Comparison of ENCODE assay signal across 8 cellular contexts in the genomic region with DNA sequence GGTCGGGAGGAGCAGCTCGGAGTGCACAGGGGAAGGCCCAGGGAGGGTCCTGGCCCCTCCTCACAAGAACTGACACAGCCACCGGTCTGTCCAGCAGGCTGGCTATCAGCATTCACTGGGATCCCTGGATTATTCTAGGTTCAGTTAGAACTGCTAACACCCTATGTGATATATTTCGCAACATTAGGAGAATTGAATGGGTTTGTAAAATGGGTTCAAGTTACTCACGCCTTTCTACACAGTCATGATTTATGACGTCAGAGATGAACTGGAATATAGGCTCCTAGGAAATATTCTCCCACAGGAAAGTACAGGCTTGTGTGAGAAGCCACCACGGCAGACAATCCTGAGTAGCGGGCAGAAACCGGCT. TPM values are rescaled to one million over a fixed set of nuclear protein-coding genes. Genes with fewer than 3 reads are reported as not detected.
DNase-seq lines count a peak whose midpoint lies in the region; ATAC-seq and TF ChIP-seq lines count a peak whose summit lies in the region.

No MANE protein-coding gene starts in this region.

- H3K36me3 Mint-ChIP-seq in CD4-positive, CD25-positive, alpha-beta regulatory T cell, result no peaks in the 10 kb centered on the region
- H3K36me3 Mint-ChIP-seq in central memory CD8-positive, alpha-beta T cell (ENCODE audit: insufficient read depth), result peaks cover 16% of the 10 kb centered on the region
- H3K36me3 Mint-ChIP-seq in nephron (ENCODE audit: low read depth), result no peaks in the 10 kb centered on the region

- no peak overlapping the region for H3K4me3 ChIP-seq in CD4-positive, CD25-positive, alpha-beta regulatory T cell (ENCODE audit: low read depth, low read length)

- H3K27me3 ChIP-seq in CD4-positive, CD25-positive, alpha-beta regulatory T cell (ENCODE audit: control insufficient read depth, insufficient read depth, low read length), result peaks cover 40% of the 10 kb centered on the region

- TF ChIP-seq CTCF in nephron (IDR thresholded peaks at IDR 0.05; ENCODE audit: unreplicated experiment in 3 of 3), result no peak

- H3K4me3 Mint-ChIP-seq in CD4-positive, CD25-positive, alpha-beta regulatory T cell, result peak overlapping the region; percentile 71 to 79 (median 78)
- H3K4me3 Mint-ChIP-seq in central memory CD8-positive, alpha-beta T cell, result peak overlapping the region; percentile 85
- peak overlapping the region; percentile 96 to 98 (median 96) for H3K4me3 Mint-ChIP-seq in nephron

- H3K4me1 Mint-ChIP-seq in CD4-positive, CD25-positive, alpha-beta regulatory T cell, result peaks cover 0 to 11% (median 2%) of the 10 kb centered on the region in 4 donors
- H3K4me1 Mint-ChIP-seq in central memory CD8-positive, alpha-beta T cell, result peaks cover 16% of the 10 kb centered on the region
- peaks cover 15% of the 10 kb centered on the region for H3K4me1 Mint-ChIP-seq in nephron

- H3K9me3 Mint-ChIP-seq in CD4-positive, CD25-positive, alpha-beta regulatory T cell, result peaks cover 0 to 4% (median 0%) of the 10 kb centered on the region in 7 donors
- no peaks in the 10 kb centered on the region for H3K9me3 Mint-ChIP-seq in central memory CD8-positive, alpha-beta T cell
- H3K9me3 Mint-ChIP-seq in nephron, result no peaks in the 10 kb centered on the region

- no peak overlapping the region for H3K27ac Mint-ChIP-seq in CD4-positive, CD25-positive, alpha-beta regulatory T cell
- H3K27ac Mint-ChIP-seq in central memory CD8-positive, alpha-beta T cell (ENCODE audit: low read depth), result peak overlapping the region; percentile 71
- H3K27ac Mint-ChIP-seq in nephron, result peak overlapping the region; percentile 58 to 91 (median 88)

- peaks cover 6% of the 10 kb centered on the region for H3K4me1 ChIP-seq in CD4-positive, CD25-positive, alpha-beta regulatory T cell (ENCODE audit: control insufficient read depth, insufficient read depth, low read length, poor library complexity, severe bottlenecking)

- H3K27me3 Mint-ChIP-seq in CD4-positive, CD25-positive, alpha-beta regulatory T cell, result peaks cover 78% of the 10 kb centered on the region
- H3K27me3 Mint-ChIP-seq in central memory CD8-positive, alpha-beta T cell, result peaks cover 31% of the 10 kb centered on the region
- H3K27me3 Mint-ChIP-seq in nephron (ENCODE audit: low read depth), result peaks cover 37% of the 10 kb centered on the region

- ATAC-seq in CD4-positive, CD25-positive, alpha-beta regulatory T cell (ENCODE audit: low read depth in 2 of 2), result no peak
- ATAC-seq in central memory CD8-positive, alpha-beta T cell (replicated peaks; ENCODE audit: extremely low read depth, poor library complexity, severe bottlenecking), result no peak
- ATAC-seq in GM21717 (IDR thresholded peaks at IDR 0.05; ENCODE audit: unreplicated experiment), result no peak

- no peaks in the 10 kb centered on the region for H3K9me3 ChIP-seq in CD4-positive, CD25-positive, alpha-beta regulatory T cell (ENCODE audit: control insufficient read depth in 2 of 2, low read length in 2 of 2)

- no peak for DNase-seq in CD4-positive, CD25-positive, alpha-beta regulatory T cell
- DNase-seq in LHCN-M2 (ENCODE audit: low read depth) (peak; percentile 49), glomerular visceral epithelial cell (ENCODE audit: extremely low spot score) (no peak), RKO (ENCODE audit: low spot score) (no peak)
- DNase-seq in central memory CD8-positive, alpha-beta T cell (ENCODE audit: low spot score in 2 of 2), result no peak
- no peak for DNase-seq in effector CD4-positive, alpha-beta T cell

- no peak overlapping the region for H3K27ac ChIP-seq in CD4-positive, CD25-positive, alpha-beta regulatory T cell (ENCODE audit: insufficient read depth, low read length, poor library complexity, severe bottlenecking)

- H3K36me3 ChIP-seq in CD4-positive, CD25-positive, alpha-beta regulatory T cell (ENCODE audit: control insufficient read depth, insufficient read depth, low read length), result no peaks in the 10 kb centered on the region

RNA-seq across cellular contexts. Expression of a gene that starts 1.0 kb away (rescaled TPM):
- 0.12 TPM for total RNA-seq in CD4-positive, CD25-positive, alpha-beta regulatory T cell
- not detected for polyA plus RNA-seq in CD4-positive, CD25-positive, alpha-beta regulatory T cell
- 0.13 and 0.17 TPM in 2 replicates for total RNA-seq in LHCN-M2 (2014; rRNA removed)
- polyA plus RNA-seq in LHCN-M2 (2012), result 0.07 TPM

Comparison
In these comparisons a context has a peak if more than half of its experiments do, and no peak if none do; other contexts are left out.
1. H3K27ac Mint-ChIP-seq: peak in central memory CD8-positive, alpha-beta T cell (single experiment) and nephron (3 of 3); none in CD4-positive, CD25-positive, alpha-beta regulatory T cell (0 of 3).
2. Peak in every context shown above with its lines, with median percentiles within 50 percentile points of each other: H3K4me3 Mint-ChIP-seq.